In genomic region chr10:16063350-16063749, GRCh38 we compare ENCODE assay signal across 1 cellular context.
TF ChIP-seq lines count a peak whose summit lies in the region.

No MANE protein-coding gene starts in this region.

TF ChIP-seq in GM23338, 12 proteins besides CTCF, POLR2A, EP300 and RAD21 (continued from another document):
- no peak for TF ChIP-seq ZNF462 (CRISPR knock-in tag; IDR thresholded peaks at IDR 0.05)
- no peak for TF ChIP-seq JUNB (IDR thresholded peaks at IDR 0.05; ENCODE audit: unreplicated experiment)
- TF ChIP-seq EZH2phosphoT487 (IDR thresholded peaks at IDR 0.05; ENCODE audit: unreplicated experiment): no peak
